In genomic region chr5:142098275-142098674, GRCh38 we compare ENCODE assay signal across 22 cellular contexts. TPM values are rescaled to one million over a fixed set of nuclear protein-coding genes. Genes with fewer than 3 reads are reported as not detected.
DNase-seq lines count a peak whose midpoint lies in the region; TF ChIP-seq lines count a peak whose summit lies in the region.
"Had no signal": no experiment of that assay in that cellular context is flagged by ENCODE, and none has a peak within 500 bp of the region (broad histone marks: within the 10 kb centered on the region; RNA-seq: fewer than 3 reads in every experiment).

No MANE protein-coding gene starts in this region.

- POLR2A ChIA-PET in activated CD4-positive, alpha-beta T cell treated with anti-CD3 and anti-CD28 coated beads, Interleukin-2, amount 10 ng/mL, durations not matched to agents 7 days and 5 days (lab: Charles Lee), result no interaction called here

- H3K36me3 ChIP-seq in mesendoderm (ENCODE audit: control insufficient read depth, insufficient read depth, low read length), result no peaks in the 10 kb centered on the region
- no peaks in the 10 kb centered on the region for H3K36me3 ChIP-seq in tibial artery
- H3K36me3 ChIP-seq: HAP-1, neutrophil had no signal

- H3K4me3 ChIP-seq in mesendoderm (ENCODE audit: low read length) (no peak overlapping the region), tibial artery (no peak overlapping the region)
- H3K4me3 ChIP-seq: dorsolateral prefrontal cortex, HAP-1, psoas muscle had no signal

- WGBS in H9 (ENCODE audit: extremely low coverage, insufficient read length, low lambda C conversion rate), result no CpG with 5 or more reads among the region's 2 CpGs
- no CpG with 5 or more reads among the region's 2 CpGs for WGBS in mesendoderm (ENCODE audit: extremely low coverage, insufficient coverage, low lambda C conversion rate)

- no peaks in the 10 kb centered on the region for H3K23me2 ChIP-seq in H9 (ENCODE audit: insufficient read length, low read depth, low read length, poor library complexity, severe bottlenecking)

- H3K23ac ChIP-seq in H9 (ENCODE audit: insufficient read length, low read depth, low read length) (no peak overlapping the region), mesendoderm (ENCODE audit: low read length) (no peak overlapping the region)

- H2BK20ac ChIP-seq in H9 (ENCODE audit: low read depth, low read length, poor library complexity, severe bottlenecking), result peak overlapping the region; percentile 86

- no peak overlapping the region for H3K27ac ChIP-seq in H9 (ENCODE audit: insufficient read length, low read depth, low read length)
- H3K27ac ChIP-seq in mesendoderm (ENCODE audit: low read depth, low read length), result no peak overlapping the region
- H3K27ac ChIP-seq in tibial artery, result no peak overlapping the region
- H3K27ac ChIP-seq: neutrophil, psoas muscle, VCaP had no signal

- H3K27me3 ChIP-seq in H9 (ENCODE audit: insufficient read depth, low read length) (no peaks in the 10 kb centered on the region), mesendoderm (ENCODE audit: insufficient read depth, low read length, poor library complexity) (no peaks in the 10 kb centered on the region), tibial artery (no peaks in the 10 kb centered on the region)
- H3K27me3 ChIP-seq: dorsolateral prefrontal cortex, neutrophil had no signal

- H3T11ph ChIP-seq in H9 (ENCODE audit: low read length), result no peak overlapping the region

- H3K4ac ChIP-seq in H9 (ENCODE audit: low read depth, low read length) (no peak overlapping the region), mesendoderm (ENCODE audit: low read depth, low read length) (no peak overlapping the region)

- H3K79me2 ChIP-seq in H9 (ENCODE audit: insufficient read depth, low read length), result no peaks in the 10 kb centered on the region
- no peaks in the 10 kb centered on the region for H3K79me2 ChIP-seq in mesendoderm (ENCODE audit: control insufficient read depth, insufficient read depth, low read length)

- H3K4me1 Mint-ChIP-seq in activated CD4-positive, alpha-beta T cell treated with anti-CD3 and anti-CD28 coated beads, Interleukin-2, amount 10 ng/mL, durations not matched to agents 7 days and 5 days, result peaks cover 59% of the 10 kb centered on the region
- H3K4me1 Mint-ChIP-seq in H9, result peaks cover 22 to 27% of the 10 kb centered on the region in 2 experiments
- peaks cover 76% of the 10 kb centered on the region for H3K4me1 Mint-ChIP-seq in activated naive CD8-positive, alpha-beta T cell (ENCODE audit: low read depth)

- no peak overlapping the region for H3K4me3 Mint-ChIP-seq in activated CD4-positive, alpha-beta T cell treated with anti-CD3 and anti-CD28 coated beads, Interleukin-2, amount 10 ng/mL, durations not matched to agents 7 days and 5 days
- H3K4me3 Mint-ChIP-seq in H9, result no peak overlapping the region
- no peak overlapping the region for H3K4me3 Mint-ChIP-seq in activated naive CD8-positive, alpha-beta T cell
- H3K4me3 Mint-ChIP-seq: memory B cell; T-helper 2 cell treated with Interferon-gamma antibody and Interleukin-4, amounts not matched to agents 5 μg/mL and 100 μg/mL, for 36 hours had no signal

- DNase-seq in activated CD4-positive, alpha-beta T cell treated with anti-CD3 and anti-CD28 coated beads, Interleukin-2, amount 10 ng/mL, durations not matched to agents 7 days and 5 days, result no peak
- no peak for DNase-seq in activated CD4-positive, alpha-beta T cell treated with anti-CD3 and anti-CD28 coated beads for 1 hour
- DNase-seq in H9 (no peak), mesendoderm (no peak), tibial artery (no peak), GM19238 (ENCODE audit: insufficient read length, low spot score) (no peak), C1 segment of cervical spinal cord (lab: John Stamatoyannopoulos, UW) (no peak)
- DNase-seq: activated T-cell treated with anti-CD3 and anti-CD28 coated beads, Interleukin-2, amount 50 U/mL, for 1 hour; AML-193; Caco-2; dorsolateral prefrontal cortex; left cardiac atrium; NCI-H1694; NCI-H69; psoas muscle; SK-N-SH had no signal

- no peak overlapping the region for H2BK5ac ChIP-seq in H9 (ENCODE audit: insufficient read length, low read length)
- no peak overlapping the region for H2BK5ac ChIP-seq in mesendoderm (ENCODE audit: low read length)

- H3K79me1 ChIP-seq in H9 (ENCODE audit: insufficient read depth, low read depth, low read length, poor library complexity, severe bottlenecking) (no peaks in the 10 kb centered on the region), mesendoderm (ENCODE audit: low read length) (no peaks in the 10 kb centered on the region)

- H3K56ac ChIP-seq in H9 (ENCODE audit: insufficient read length, low read depth, low read length), result no peak overlapping the region
- peak overlapping the region; percentile 10 for H3K56ac ChIP-seq in mesendoderm (ENCODE audit: low read length)

- CTCF ChIA-PET in activated CD4-positive, alpha-beta T cell treated with anti-CD3 and anti-CD28 coated beads, Interleukin-2, amount 10 ng/mL, durations not matched to agents 7 days and 5 days (lab: Charles Lee), result interaction anchor here (0.5 to 1.3 kb wide), 3 partner anchors 12 to 105 kb away, joined by 3 read pairs; no protein-coding TSS in a partner anchor

- no peak overlapping the region for H4K91ac ChIP-seq in H9 (ENCODE audit: insufficient read length, low read depth, low read length)

- no peaks in the 10 kb centered on the region for H3K27me3 Mint-ChIP-seq in activated CD4-positive, alpha-beta T cell treated with anti-CD3 and anti-CD28 coated beads, Interleukin-2, amount 10 ng/mL, durations not matched to agents 7 days and 5 days
- H3K27me3 Mint-ChIP-seq in H9 (ENCODE audit: low read depth), result no peaks in the 10 kb centered on the region
- H3K27me3 Mint-ChIP-seq in activated naive CD8-positive, alpha-beta T cell, result no peaks in the 10 kb centered on the region

- H3K9me3 ChIP-seq in H9 (ENCODE audit: control insufficient read depth, low read depth, low read length) (no peaks in the 10 kb centered on the region), tibial artery (no peaks in the 10 kb centered on the region)
- H3K9me3 ChIP-seq: Caco-2, HAP-1, neutrophil, psoas muscle, SK-N-SH had no signal

- no peak overlapping the region for H4K8ac ChIP-seq in H9 (replicated peaks; ENCODE audit: insufficient read length, low read depth, low read length)
- no peak overlapping the region for H4K8ac ChIP-seq in mesendoderm (ENCODE audit: low read depth, low read length)

- H4K5ac ChIP-seq in H9 (ENCODE audit: insufficient read length, low read depth, low read length) (no peak overlapping the region), mesendoderm (ENCODE audit: low read length) (no peak overlapping the region)

- H3K4me2 ChIP-seq in H9 (ENCODE audit: insufficient read depth, insufficient read length, low read length) (no peak overlapping the region), mesendoderm (ENCODE audit: low read length) (no peak overlapping the region)
- H3K4me2 ChIP-seq: SK-N-SH had no signal

- H2AK5ac ChIP-seq in H9 (ENCODE audit: insufficient read length, low read length) (no peak overlapping the region), mesendoderm (ENCODE audit: low read length) (no peak overlapping the region)

- no peak overlapping the region for H2AFZ ChIP-seq in H9 (ENCODE audit: low read length)

- TF ChIP-seq CTCF in H9 (conservative IDR thresholded peaks at IDR 0.05) (no peak), tibial artery (IDR thresholded peaks at IDR 0.05) (no peak)

- H4K20me1 ChIP-seq in H9 (ENCODE audit: control insufficient read depth, insufficient read depth, insufficient read length), result no peaks in the 10 kb centered on the region

- intact Hi-C loops in tibial artery (cut with DNase I; ENCODE audit: low total_unique reads), result no loop called here

- H3K18ac ChIP-seq in H9 (ENCODE audit: insufficient read length, low read depth, low read length) (no peak overlapping the region), mesendoderm (ENCODE audit: low read length) (no peak overlapping the region)

- H3K9me3 Mint-ChIP-seq in activated CD4-positive, alpha-beta T cell treated with anti-CD3 and anti-CD28 coated beads, Interleukin-2, amount 10 ng/mL, durations not matched to agents 7 days and 5 days, result peaks cover 11% of the 10 kb centered on the region
- no peaks in the 10 kb centered on the region; a peak in 1 of 5 replicates for H3K9me3 Mint-ChIP-seq in H9
- no peaks in the 10 kb centered on the region for H3K9me3 Mint-ChIP-seq in activated naive CD8-positive, alpha-beta T cell (ENCODE audit: low read depth)
- H3K9me3 Mint-ChIP-seq: memory B cell; T-helper 2 cell treated with Interferon-gamma antibody and Interleukin-4, amounts not matched to agents 5 μg/mL and 100 μg/mL, for 36 hours had no signal

- no peak overlapping the region for H3K14ac ChIP-seq in H9 (ENCODE audit: insufficient read depth, low read length)

- H3K36me3 Mint-ChIP-seq in activated CD4-positive, alpha-beta T cell treated with anti-CD3 and anti-CD28 coated beads, Interleukin-2, amount 10 ng/mL, durations not matched to agents 7 days and 5 days (ENCODE audit: low read depth), result peaks cover 9% of the 10 kb centered on the region
- H3K36me3 Mint-ChIP-seq in H9 (ENCODE audit: insufficient read depth in 1 of 3, low read depth in 3 of 3), result no peaks in the 10 kb centered on the region
- peaks cover 7% of the 10 kb centered on the region for H3K36me3 Mint-ChIP-seq in activated naive CD8-positive, alpha-beta T cell
- H3K36me3 Mint-ChIP-seq: memory B cell had no signal

- H2BK120ac ChIP-seq in H9 (ENCODE audit: low read depth, low read length, poor library complexity, severe bottlenecking), result no peak overlapping the region
- H2BK120ac ChIP-seq in mesendoderm (ENCODE audit: low read depth, low read length), result no peak overlapping the region

- peak overlapping the region; percentile 69 for H3K27ac Mint-ChIP-seq in activated CD4-positive, alpha-beta T cell treated with anti-CD3 and anti-CD28 coated beads, Interleukin-2, amount 10 ng/mL, durations not matched to agents 7 days and 5 days
- 0 out of 7 replicates have a peak overlapping the region, but pooled peaks of 1 of the 3 experiments have one; percentile 38 for H3K27ac Mint-ChIP-seq in H9
- peak overlapping the region; percentile 92 for H3K27ac Mint-ChIP-seq in activated naive CD8-positive, alpha-beta T cell
- H3K27ac Mint-ChIP-seq: memory B cell had no signal

- H2BK12ac ChIP-seq in H9 (ENCODE audit: insufficient read length, low read depth, low read length), result no peak overlapping the region

- H2BK15ac ChIP-seq in H9 (ENCODE audit: low read depth, low read length), result no peak overlapping the region
- no peak overlapping the region for H2BK15ac ChIP-seq in mesendoderm (replicated peaks; ENCODE audit: low read depth)

- H3K9ac ChIP-seq in H9 (ENCODE audit: extremely low read depth, insufficient read length, low read length) (no peak overlapping the region), mesendoderm (ENCODE audit: low read length) (no peak overlapping the region)
- H3K9ac ChIP-seq: SK-N-SH had no signal

- H3K4me1 ChIP-seq in H9 (ENCODE audit: insufficient read depth, low read length) (peaks cover 10% of the 10 kb centered on the region; the same call in 1 of the 2 replicates), mesendoderm (ENCODE audit: control insufficient read depth, low read depth, low read length) (no peaks in the 10 kb centered on the region), tibial artery (peaks cover 0 to 41% (median 17%) of the 10 kb centered on the region in 4 donors)
- H3K4me1 ChIP-seq: Caco-2 had no signal

RNA-seq across cellular contexts. Expression of gene NDFIP1, which starts 10.3 kb away (rescaled TPM):
- total RNA-seq in activated CD4-positive, alpha-beta T cell treated with anti-CD3 and anti-CD28 coated beads, Interleukin-2, amount 10 ng/mL, durations not matched to agents 7 days and 5 days, result 10 to 100 TPM; 65.2 to 70.2 TPM
- 26.6 TPM in 2 replicates for total RNA-seq in H9 (2021)
- 20.2 TPM for polyA plus RNA-seq in mesendoderm (2013, experiment 1 of 2)
- 19.9 TPM for polyA plus RNA-seq in mesendoderm (2013, experiment 2 of 2)
